8 cellular contexts compared by ENCODE assay signal in the genomic region with DNA sequence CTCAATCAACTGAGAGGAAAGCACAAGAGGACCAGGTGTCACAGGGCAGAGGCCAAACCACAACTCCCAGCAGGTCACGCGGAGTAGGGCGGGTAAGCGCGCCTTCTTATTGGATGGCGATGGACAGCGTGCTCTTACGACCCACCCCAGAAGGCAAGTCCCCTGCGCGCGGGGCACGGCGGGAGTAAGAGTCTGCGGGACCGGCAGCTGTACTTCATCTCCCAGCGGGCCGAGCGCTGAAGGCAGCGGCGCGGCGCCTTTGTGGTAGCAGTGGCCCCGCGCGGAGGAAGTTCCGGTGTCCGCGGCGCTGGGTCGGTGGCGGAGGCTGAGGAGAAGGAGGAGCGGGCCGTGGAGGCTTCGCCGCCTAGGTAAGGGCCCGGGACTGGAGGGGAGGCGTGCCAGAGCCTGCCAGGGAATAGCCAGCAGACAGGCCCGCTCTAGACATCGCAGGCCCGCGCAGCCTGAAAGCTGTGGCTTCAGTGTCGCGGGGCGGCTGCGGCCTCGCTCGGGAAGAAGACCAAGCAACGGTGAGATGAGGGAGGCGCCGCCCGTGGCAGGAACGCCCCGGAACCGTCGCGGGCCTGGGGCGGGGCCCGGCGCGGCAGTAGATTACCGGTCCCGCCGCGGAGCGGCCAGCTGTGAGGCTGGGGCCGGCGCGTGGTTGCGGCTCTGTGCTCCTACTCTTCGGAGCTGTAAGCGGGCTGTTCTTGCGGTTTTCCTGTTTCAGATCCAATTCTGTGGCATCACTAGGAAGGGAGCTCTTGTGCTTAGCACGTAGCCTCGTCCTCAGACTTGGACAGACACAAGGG. TPM values are rescaled to one million over a fixed set of nuclear protein-coding genes. Genes with fewer than 3 reads are reported as not detected.
DNase-seq lines count a peak whose midpoint lies in the region; ATAC-seq and TF ChIP-seq lines count a peak whose summit lies in the region.

RBM6 (plus strand) TSS at position 293 of the 809 bp plus-strand sequence. CDS start 22,492 bp downstream, outside the sequence.

- H3K79me2 ChIP-seq in KMS-11 (ENCODE audit: insufficient read depth, low read depth): peaks cover 40% of the 10 kb centered on the region

- H3K36me3 ChIP-seq in KMS-11 (ENCODE audit: insufficient read depth) (no peaks in the 10 kb centered on the region), Peyer's patch (peaks cover 0 to 4% (median 0%) of the 10 kb centered on the region in 3 donors), muscle layer of colon (ENCODE audit: insufficient read depth, low read length) (no peaks in the 10 kb centered on the region)

- DNase-seq in DMS53 treated with DMSO at 0.1 percent for 48 hours (lab: John Stamatoyannopoulos, UW; ENCODE audit: unreplicated experiment) (peak; percentile 80), Peyer's patch (peak; percentile 98 to 99 (median 98))
- DNase-seq in activated T-cell treated with anti-CD3 and anti-CD28 coated beads, Interleukin-2, amount 50 U/mL, for 48 hours: peak; percentile 96 to 97
- DNase-seq in stimulated activated CD8-positive, alpha-beta memory T cell treated with anti-CD3 and anti-CD28 coated beads, Interleukin-7, amount 100 ng/mL, for 24 hours (ENCODE audit: low read depth): peak; percentile 82

- H3K4me2 ChIP-seq in KMS-11: peak within 1 kb of the TSS; percentile 78

- ATAC-seq in GM21737 (IDR thresholded peaks at IDR 0.05; ENCODE audit: unreplicated experiment): peak; percentile 92
- ATAC-seq in esophagus mucosa: peak; percentile 99

- no peaks in the 10 kb centered on the region for H4K20me1 ChIP-seq in KMS-11 (ENCODE audit: insufficient read depth)

- H3K9ac ChIP-seq in KMS-11 (peak within 1 kb of the TSS; percentile 56; the same call in 1 of the 2 replicates), muscle layer of colon (ENCODE audit: low read length) (peak within 1 kb of the TSS; percentile 90)

- H3K4me3 ChIP-seq in KMS-11 (IDR thresholded peaks at IDR 0.05; ENCODE audit: insufficient read depth, low read depth, low read length) (peak within 1 kb of the TSS; percentile 21), Peyer's patch (peak within 1 kb of the TSS; percentile 61 to 82 (median 76)), muscle layer of colon (ENCODE audit: low read depth in 1 of 2, low read length in 2 of 2) (peak within 1 kb of the TSS; percentile 85 to 87)

- TF ChIP-seq CTCF in KMS-11 (conservative IDR thresholded peaks at IDR 0.05; ENCODE audit: low read depth, low read length): no peak
- peak in 2 of 6 experiments; percentile 2 to 5 for TF ChIP-seq CTCF in Peyer's patch (IDR thresholded peaks at IDR 0.05)

- H3K4me1 ChIP-seq in KMS-11 (ENCODE audit: low read depth, poor library complexity, severe bottlenecking) (no peaks in the 10 kb centered on the region), Peyer's patch (peaks cover 0 to 18% (median 6%) of the 10 kb centered on the region in 4 donors), muscle layer of colon (ENCODE audit: insufficient read depth, low read length) (peaks cover 7% of the 10 kb centered on the region)

- H3K27ac ChIP-seq in KMS-11 (peak within 1 kb of the TSS; percentile 77), Peyer's patch (peak within 1 kb of the TSS; percentile 89 to 96 (median 94)), muscle layer of colon (ENCODE audit: low read depth, low read length) (peak within 1 kb of the TSS; percentile 90)

- peak; percentile 91 to 93 for TF ChIP-seq POLR2A in Peyer's patch (IDR thresholded peaks at IDR 0.05)

- peak within 1 kb of the TSS; percentile 66; the same call in 1 of the 2 replicates for H2AFZ ChIP-seq in KMS-11 (ENCODE audit: low read depth)

- H3K9me3 ChIP-seq in Peyer's patch (no peaks in the 10 kb centered on the region), muscle layer of colon (ENCODE audit: low read length) (no peaks in the 10 kb centered on the region)

- H3K27me3 ChIP-seq in KMS-11 (ENCODE audit: insufficient read depth, low read depth) (no peaks in the 10 kb centered on the region), Peyer's patch (no peaks in the 10 kb centered on the region), muscle layer of colon (ENCODE audit: control insufficient read depth in 1 of 2, insufficient read depth in 2 of 2, low read length in 2 of 2) (no peaks in the 10 kb centered on the region)

RNA-seq across cellular contexts. Expression of gene RBM6, which starts in this region (rescaled TPM):
- total RNA-seq in Peyer's patch: 100 to 1,000 TPM; 111 to 858 (median 241) TPM
- 32.0 TPM for total RNA-seq in esophagus mucosa

Comparison
In these comparisons a context has a peak if more than half of its experiments do, and no peak if none do; other contexts are left out.
1. Peak in every context shown above with its lines: DNase-seq, ATAC-seq, H3K4me3 ChIP-seq and H3K27ac ChIP-seq.
2. H3K4me3 ChIP-seq: peak in every context shown above with its lines; median percentile 86 in muscle layer of colon; 76 in Peyer's patch; 21 in KMS-11.